In the genomic region with DNA sequence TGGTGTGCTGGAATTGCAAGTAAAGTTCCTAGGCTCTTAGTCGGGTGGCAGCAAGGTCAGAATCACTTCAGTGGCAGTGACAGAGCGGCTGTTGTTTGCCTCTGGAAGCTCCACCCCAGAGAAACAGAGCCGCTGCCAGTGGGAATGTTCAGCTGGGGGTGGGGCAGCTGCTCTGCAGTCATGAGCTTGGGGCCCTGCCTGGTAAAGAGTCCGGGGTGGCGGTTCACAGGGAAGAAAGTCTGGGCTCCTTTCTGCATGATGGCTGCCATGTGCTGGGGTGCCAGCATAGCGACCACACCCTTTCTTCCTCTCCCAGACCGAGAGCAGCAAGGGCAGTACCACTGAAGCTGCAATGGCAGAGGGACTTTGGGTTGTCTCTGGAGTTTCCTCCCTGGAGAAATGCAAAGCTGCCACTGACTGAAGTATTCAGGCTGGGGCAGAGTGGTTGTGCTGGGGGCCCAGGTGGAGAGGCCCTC, we compare ENCODE assay signal across 10 cellular contexts.
DNase-seq lines count a peak whose midpoint lies in the region; ATAC-seq lines count a peak whose summit lies in the region.
"Had no signal": no experiment of that assay in that cellular context is flagged by ENCODE, and none has a peak within 500 bp of the region (broad histone marks: within the 10 kb centered on the region; RNA-seq: fewer than 3 reads in every experiment).

No MANE protein-coding gene starts in this region.

- no peak for ATAC-seq in HG03378 (IDR thresholded peaks at IDR 0.05; ENCODE audit: unreplicated experiment)
- ATAC-seq: gastroesophageal sphincter had no signal

- DNase-seq in Ammon's horn (ENCODE audit: low spot score) (peak; percentile 84), NCI-H526 treated with DMSO at 0.1 percent for 48 hours (lab: John Stamatoyannopoulos, UW) (peak; percentile 6), globus pallidus (ENCODE audit: low spot score) (peak; percentile 93), nucleus accumbens (lab: John Stamatoyannopoulos, UW) (peak in 53 of 56 donors; percentile 3 to 88 (median 63)), activated gamma-delta T cell (lab: John Stamatoyannopoulos, UW) (no peak), epidermal melanocyte (ENCODE audit: insufficient read length, low spot score) (no peak), mesenteric fat pad (ENCODE audit: low spot score) (no peak)
- DNase-seq: activated CD4-positive, alpha-beta memory T cell treated with anti-CD3 and anti-CD28 coated beads for 36 hours had no signal

Comparison
In these comparisons a context has a peak if more than half of its experiments do, and no peak if none do; other contexts are left out.
1. DNase-seq: peak in Ammon's horn (single experiment), NCI-H526 treated with DMSO at 0.1 percent for 48 hours (single experiment), globus pallidus (single experiment) and nucleus accumbens (53 of 56); none in activated gamma-delta T cell (single experiment), epidermal melanocyte (single experiment) and mesenteric fat pad (single experiment).